19 cellular contexts compared by ENCODE assay signal in the genomic region with DNA sequence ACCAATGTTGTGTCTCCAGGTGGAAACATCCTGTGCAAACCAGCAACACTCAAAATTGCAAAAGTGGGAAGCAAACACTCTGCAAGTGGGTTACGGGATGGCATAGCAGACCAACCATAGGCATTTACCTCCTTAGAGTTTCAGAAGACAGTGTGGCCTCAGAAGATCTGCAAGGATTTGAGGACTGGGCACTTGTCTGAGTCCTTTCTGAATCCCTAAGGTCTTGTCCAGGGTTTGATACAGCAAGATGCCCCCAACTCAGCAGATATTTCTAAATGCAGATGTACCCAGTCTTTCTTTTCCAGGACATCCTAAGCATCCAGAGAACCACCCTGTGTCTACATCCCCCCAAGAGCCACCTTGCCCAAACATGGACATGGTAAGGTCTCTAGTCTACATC. TPM values are rescaled to one million over a fixed set of nuclear protein-coding genes. Genes with fewer than 3 reads are reported as not detected.
"Had no signal": no experiment of that assay in that cellular context is flagged by ENCODE, and none has a peak within 500 bp of the region (broad histone marks: within the 10 kb centered on the region; RNA-seq: fewer than 3 reads in every experiment).

No MANE protein-coding gene starts in this region.

- H3K4me1 ChIP-seq: gastrocnemius medialis, psoas muscle, tibial nerve, upper lobe of right lung had no signal

- H3K9me3 ChIP-seq: gastrocnemius medialis, ovary, psoas muscle, sigmoid colon, thoracic aorta, upper lobe of right lung had no signal

- DNase-seq: cortex of kidney; effector CD4-positive, alpha-beta T cell; foreskin fibroblast; gastrocnemius medialis; mammary epithelial cell; mesendoderm; midbrain; nephron progenitor cell; occipital lobe; posterior cingulate gyrus; psoas muscle; right cardiac atrium; stimulated activated naive B cell treated with anti-CD40 and anti-IgM and Interleukin-4, amounts not matched to agents 10 μg/mL and 1 μg/mL and 100 μg/mL, for 72 hours had no signal

- H3K4me3 ChIP-seq: gastrocnemius medialis, ovary, psoas muscle, sigmoid colon, thoracic aorta, tibial nerve, upper lobe of right lung had no signal

- ATAC-seq: gastrocnemius medialis; naive thymus-derived CD8-positive, alpha-beta T cell; psoas muscle; right cardiac atrium; stimulated activated naive B cell treated with anti-CD40 and anti-IgM and Interleukin-4, amounts not matched to agents 10 μg/mL and 1 μg/mL and 100 μg/mL, for 72 hours; upper lobe of right lung had no signal

- H3K36me3 ChIP-seq: gastrocnemius medialis, ovary, sigmoid colon, thoracic aorta, tibial nerve, upper lobe of right lung had no signal

- H3K27me3 ChIP-seq: ovary, sigmoid colon, tibial nerve, upper lobe of right lung had no signal

- H3K27ac ChIP-seq: gastrocnemius medialis, ovary, psoas muscle, sigmoid colon, thoracic aorta, tibial nerve, upper lobe of right lung had no signal

RNA-seq across cellular contexts. Expression of a gene that starts 51.7 kb away (rescaled TPM):
- total RNA-seq: naive thymus-derived CD8-positive, alpha-beta T cell had no signal
